ENCODE assay signal across 15 cellular contexts in genomic region chr7:73839743-73840714, GRCh38. TPM values are rescaled to one million over a fixed set of nuclear protein-coding genes. Genes with fewer than 3 reads are reported as not detected.
DNase-seq lines count a peak whose midpoint lies in the region; ATAC-seq and TF ChIP-seq lines count a peak whose summit lies in the region.
"Had no signal": no experiment of that assay in that cellular context is flagged by ENCODE, and none has a peak within 500 bp of the region (broad histone marks: within the 10 kb centered on the region; RNA-seq: fewer than 3 reads in every experiment).

No MANE protein-coding gene starts in this region.

- no peak for TF ChIP-seq CTCF in RWPE1 (conservative IDR thresholded peaks at IDR 0.05; ENCODE audit: low read depth)
- TF ChIP-seq CTCF in transverse colon (IDR thresholded peaks at IDR 0.05) = no peak

- peak overlapping the region; percentile 87 for H3K27ac ChIP-seq in RWPE1
- no peak overlapping the region for H3K27ac ChIP-seq in transverse colon
- H3K27ac ChIP-seq: SJSA1, stomach had no signal

- no peak overlapping the region for H3K4me3 ChIP-seq in transverse colon
- H3K4me3 ChIP-seq: body of pancreas, SJSA1, stomach had no signal

- DNase-seq in 8988T (peak; percentile 60), ELR (ENCODE audit: low read depth) (peak; percentile 33), RWPE1 (ENCODE audit: low spot score) (no peak), iPS-NIHi11 (ENCODE audit: low spot score) (peak; percentile 59), kidney tubule cell (ENCODE audit: low spot score) (no peak), transverse colon (no peak)
- DNase-seq: activated gamma-delta T cell, MV-4-11, small intestine, stomach had no signal

- TF ChIP-seq EP300 in transverse colon (IDR thresholded peaks at IDR 0.05; ENCODE audit: low read depth) = no peak

- H3K27me3 ChIP-seq in transverse colon = no peaks in the 10 kb centered on the region
- H3K27me3 ChIP-seq: body of pancreas, SJSA1 had no signal

- intact Hi-C loops in transverse colon (cut with DNase I; ENCODE audit: low total_unique reads) = no loop called here

- peaks cover 8 to 21% (median 11%) of the 10 kb centered on the region in 4 donors for H3K4me1 ChIP-seq in transverse colon

- POLR2A ChIA-PET in RWPE1 (lab: Yijun Ruan, JAX; ENCODE audit: low non-redundant PET) = no interaction called here

- TF ChIP-seq POLR2A in transverse colon (IDR thresholded peaks at IDR 0.05) = no peak

- H3K36me3 ChIP-seq in transverse colon = no peaks in the 10 kb centered on the region
- H3K36me3 ChIP-seq: SJSA1, stomach had no signal

- no peaks in the 10 kb centered on the region for H3K9me3 ChIP-seq in transverse colon
- H3K9me3 ChIP-seq: body of pancreas, SJSA1, stomach had no signal

- 92 to 94% methylated on average over 6 to 22 of the region's 22 CpGs for WGBS in transverse colon (ENCODE audit: low coverage in 1 of 2), 2 donors

- in situ Hi-C loops in transverse colon (cut with MboI; ENCODE audit: low pct_ligation_motif_present in 1 of 4, low pct_unique_long_range_greater_than_20kb in 1 of 4, low sequenced_read_pairs in 3 of 4) = no loop called here

- CTCF ChIA-PET in RWPE1 (lab: Yijun Ruan, JAX) = interaction anchor here (0.5 to 0.6 kb wide), 2 partner anchors 212 to 367 kb away, joined by 3 read pairs; no protein-coding TSS in a partner anchor

- ATAC-seq in GM21723 (IDR thresholded peaks at IDR 0.05; ENCODE audit: unreplicated experiment) (no peak), HG03432 (IDR thresholded peaks at IDR 0.05; ENCODE audit: unreplicated experiment) (no peak)
- ATAC-seq: body of pancreas had no signal

RNA-seq across cellular contexts. Expression of gene METTL27, which starts 2.3 kb away (rescaled TPM):
- total RNA-seq in transverse colon = 10 to 100 TPM in 1 of 4 donors, 1 to 10 TPM in 3; 2.6 to 29.5 (median 5.1) TPM

RNA-seq across cellular contexts. Expression of gene CLDN4, which starts 9.2 kb away (rescaled TPM):
- 1,000 to 10,000 TPM in 1 of 4 donors, 100 to 1,000 TPM in 3; 555 to 1,122 (median 815) TPM for total RNA-seq in transverse colon

RNA-seq across cellular contexts. Expression of gene TMEM270, which starts 20.9 kb away (rescaled TPM):
- total RNA-seq in transverse colon = not detected
- total RNA-seq: body of pancreas, osteocyte, SJSA1, stomach had no signal

Comparison
In these comparisons a context has a peak if more than half of its experiments do, and no peak if none do; other contexts are left out.
1. DNase-seq: peak in 8988T (single experiment), ELR (single experiment) and iPS-NIHi11 (single experiment); none in RWPE1 (single experiment), kidney tubule cell (single experiment) and transverse colon (single experiment).